Comparison of ENCODE assay signal across 8 cellular contexts in the genomic region with DNA sequence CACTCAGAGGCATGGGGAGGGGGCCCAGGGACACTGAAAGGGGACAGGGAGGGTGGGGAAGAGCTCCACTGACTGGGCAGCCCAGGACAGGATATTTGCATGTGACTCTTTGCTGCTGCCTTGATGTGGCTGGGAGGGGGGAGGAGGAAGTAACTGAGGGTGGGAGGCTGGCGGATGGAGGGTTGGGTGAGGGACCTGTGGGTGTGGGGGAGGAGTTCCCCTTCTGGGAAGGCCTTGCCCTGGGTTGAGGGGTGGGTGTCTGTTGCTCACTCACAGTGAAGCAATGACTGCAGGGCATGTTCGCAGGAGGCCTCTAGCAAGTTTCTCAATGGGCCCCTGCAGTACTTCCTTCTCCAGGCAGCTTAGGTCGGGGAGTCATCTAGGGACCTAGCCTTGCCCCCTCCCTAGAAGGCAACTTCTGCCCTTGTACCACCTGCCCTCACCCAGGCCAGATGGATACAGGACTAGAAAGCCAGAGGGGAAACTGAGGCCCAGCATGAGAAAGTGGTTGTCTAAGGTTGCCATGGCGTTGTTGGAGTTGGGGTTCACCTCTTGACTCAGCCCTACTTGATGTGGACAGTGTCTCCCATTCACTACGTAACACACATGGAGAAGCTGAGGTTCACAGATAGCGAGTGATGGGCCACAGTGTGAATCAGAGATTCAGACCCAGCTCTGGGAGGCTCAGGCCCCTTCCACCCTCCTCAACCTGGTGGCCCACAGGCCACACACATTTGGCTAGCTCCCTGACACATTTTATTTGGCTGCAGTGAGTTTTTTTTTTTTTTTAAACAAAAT. TPM values are rescaled to one million over a fixed set of nuclear protein-coding genes. Genes with fewer than 3 reads are reported as not detected.
DNase-seq lines count a peak whose midpoint lies in the region; ATAC-seq and TF ChIP-seq lines count a peak whose summit lies in the region.

No MANE protein-coding gene starts in this region.

- TF ChIP-seq POLR2A in Peyer's patch (IDR thresholded peaks at IDR 0.05), result no peak

- no peak for TF ChIP-seq CTCF in CD4-positive, alpha-beta T cell (IDR thresholded peaks at IDR 0.05)
- no peak for TF ChIP-seq CTCF in Peyer's patch (IDR thresholded peaks at IDR 0.05)

- peaks cover 11% of the 10 kb centered on the region for H3K79me1 ChIP-seq in mesendoderm (ENCODE audit: low read length)

- no peak overlapping the region for H3K18ac ChIP-seq in mesendoderm (ENCODE audit: low read length)

- DNase-seq in CD4-positive, alpha-beta T cell, result peak in 9 of 10 experiments; percentile 73 to 89 (median 81)
- DNase-seq in Peyer's patch (peak; percentile 55 to 93 (median 91)), mesendoderm (no peak), NCI-H82 treated with DMSO at 0.1 percent for 48 hours (lab: John Stamatoyannopoulos, UW; ENCODE audit: unreplicated experiment) (no peak)
- peak; percentile 79 for DNase-seq in activated T-helper 2 cell treated with anti-CD3 and anti-CD28 coated beads, Interferon-gamma antibody, Interleukin-2, Interleukin-4, amounts not matched to agents 10 μg/mL and 5 μg/mL and 100 μg/mL, durations not matched to agents 14 hours and 24 hours and 36 hours (ENCODE audit: low spot score)
- peak; percentile 77 to 95 for DNase-seq in stimulated activated CD8-positive, alpha-beta memory T cell treated with anti-CD3 and anti-CD28 coated beads, Interleukin-7, amount 100 ng/mL, for 48 hours (ENCODE audit: extremely low read depth in 1 of 2, low read depth in 1 of 2)

- H2BK120ac ChIP-seq in mesendoderm (ENCODE audit: low read depth, low read length), result no peak overlapping the region

- peaks cover 0 to 69% (median 46%) of the 10 kb centered on the region in 4 donors for H3K4me1 ChIP-seq in Peyer's patch
- H3K4me1 ChIP-seq in mesendoderm (ENCODE audit: control insufficient read depth, low read depth, low read length), result peaks cover 6% of the 10 kb centered on the region

- H3K4me3 ChIP-seq in Peyer's patch, result peak overlapping the region in 3 of 4 donors; percentile 9 to 92 (median 74)
- no peak overlapping the region for H3K4me3 ChIP-seq in mesendoderm (ENCODE audit: low read length)

- H4K8ac ChIP-seq in mesendoderm (ENCODE audit: low read depth, low read length), result no peak overlapping the region

- peaks cover 70% of the 10 kb centered on the region for H3K36me3 Mint-ChIP-seq in CD4-positive, alpha-beta T cell (ENCODE audit: low read depth)
- H3K36me3 Mint-ChIP-seq in activated T-helper 2 cell treated with anti-CD3 and anti-CD28 coated beads, Interferon-gamma antibody, Interleukin-2, Interleukin-4, amounts not matched to agents 10 μg/mL and 5 μg/mL and 100 μg/mL, durations not matched to agents 14 hours and 24 hours and 36 hours (ENCODE audit: low read depth), result peaks cover 65% of the 10 kb centered on the region

- H3K23ac ChIP-seq in mesendoderm (ENCODE audit: low read length), result no peak overlapping the region

- H3K9ac ChIP-seq in mesendoderm (ENCODE audit: low read length), result no peak overlapping the region

- peak overlapping the region; percentile 95 for H3K4me3 Mint-ChIP-seq in CD4-positive, alpha-beta T cell
- peak overlapping the region; percentile 91 for H3K4me3 Mint-ChIP-seq in activated T-helper 2 cell treated with anti-CD3 and anti-CD28 coated beads, Interferon-gamma antibody, Interleukin-2, Interleukin-4, amounts not matched to agents 10 μg/mL and 5 μg/mL and 100 μg/mL, durations not matched to agents 14 hours and 24 hours and 36 hours (ENCODE audit: low read depth)

- CTCF ChIA-PET in CD4-positive, alpha-beta T cell (lab: Charles Lee), result interaction anchor here (1.0 to 9.3 kb wide), 7 partner anchors 16 to 40 kb away, joined by 3 to 82 read pairs (median 5); no protein-coding TSS in a partner anchor

- WGBS in mesendoderm (ENCODE audit: extremely low coverage, insufficient coverage, low lambda C conversion rate), result no CpG with 5 or more reads among the region's 6 CpGs

- no peaks in the 10 kb centered on the region for H3K9me3 ChIP-seq in CD4-positive, alpha-beta T cell (ENCODE audit: control insufficient read depth, low read length)
- H3K9me3 ChIP-seq in Peyer's patch, result no peaks in the 10 kb centered on the region

- peak overlapping the region; percentile 92 for H3K27ac ChIP-seq in CD4-positive, alpha-beta T cell (ENCODE audit: low read depth, low read length)
- H3K27ac ChIP-seq in Peyer's patch (peak overlapping the region; percentile 50 to 98 (median 94)), mesendoderm (ENCODE audit: low read depth, low read length) (no peak overlapping the region)

- peaks cover 70% of the 10 kb centered on the region for H3K4me1 Mint-ChIP-seq in CD4-positive, alpha-beta T cell (ENCODE audit: low read depth)
- H3K4me1 Mint-ChIP-seq in activated T-helper 2 cell treated with anti-CD3 and anti-CD28 coated beads, Interferon-gamma antibody, Interleukin-2, Interleukin-4, amounts not matched to agents 10 μg/mL and 5 μg/mL and 100 μg/mL, durations not matched to agents 14 hours and 24 hours and 36 hours (ENCODE audit: low read depth), result peaks cover 61% of the 10 kb centered on the region

- POLR2A ChIA-PET in CD4-positive, alpha-beta T cell (lab: Charles Lee), result interaction anchor here (0.8 to 12.6 kb wide), 7 partner anchors 14 to 78 kb away, joined by 3 to 661 read pairs (median 10); a partner anchor contains a TSS

- H3K27me3 ChIP-seq in CD4-positive, alpha-beta T cell (ENCODE audit: control insufficient read depth, insufficient read depth, low read length), result no peaks in the 10 kb centered on the region
- no peaks in the 10 kb centered on the region for H3K27me3 ChIP-seq in Peyer's patch
- H3K27me3 ChIP-seq in mesendoderm (ENCODE audit: insufficient read depth, low read length, poor library complexity), result no peaks in the 10 kb centered on the region

- H3K4me2 ChIP-seq in mesendoderm (ENCODE audit: low read length), result no peak overlapping the region

- peak overlapping the region; percentile 5 for H3K56ac ChIP-seq in mesendoderm (ENCODE audit: low read length)

- H3K27ac Mint-ChIP-seq in CD4-positive, alpha-beta T cell, result peak overlapping the region; percentile 96
- peak overlapping the region; percentile 95 for H3K27ac Mint-ChIP-seq in activated T-helper 2 cell treated with anti-CD3 and anti-CD28 coated beads, Interferon-gamma antibody, Interleukin-2, Interleukin-4, amounts not matched to agents 10 μg/mL and 5 μg/mL and 100 μg/mL, durations not matched to agents 14 hours and 24 hours and 36 hours

- H3K27me3 Mint-ChIP-seq in CD4-positive, alpha-beta T cell, result no peaks in the 10 kb centered on the region
- H3K27me3 Mint-ChIP-seq in activated T-helper 2 cell treated with anti-CD3 and anti-CD28 coated beads, Interferon-gamma antibody, Interleukin-2, Interleukin-4, amounts not matched to agents 10 μg/mL and 5 μg/mL and 100 μg/mL, durations not matched to agents 14 hours and 24 hours and 36 hours (ENCODE audit: low read depth), result no peaks in the 10 kb centered on the region

- intact Hi-C loops in CD4-positive, alpha-beta T cell (cut with DNase I, micrococcal nuclease), result loop anchor here (1.0 to 2.0 kb wide), 2 partner anchors 15 to 39 kb away; no protein-coding TSS in a partner anchor
- intact Hi-C loops in activated T-helper 2 cell treated with anti-CD3 and anti-CD28 coated beads, Interferon-gamma antibody, Interleukin-2, Interleukin-4, amounts not matched to agents 10 μg/mL and 5 μg/mL and 100 μg/mL, durations not matched to agents 14 hours and 24 hours and 36 hours (cut with micrococcal nuclease), result loop anchor here (1.0 to 5.0 kb wide), 4 partner anchors 17 to 78 kb away; a partner anchor contains a TSS

- no peak overlapping the region for H4K5ac ChIP-seq in mesendoderm (ENCODE audit: low read length)

- H3K9me3 Mint-ChIP-seq in CD4-positive, alpha-beta T cell, result no peaks in the 10 kb centered on the region
- H3K9me3 Mint-ChIP-seq in activated T-helper 2 cell treated with anti-CD3 and anti-CD28 coated beads, Interferon-gamma antibody, Interleukin-2, Interleukin-4, amounts not matched to agents 10 μg/mL and 5 μg/mL and 100 μg/mL, durations not matched to agents 14 hours and 24 hours and 36 hours, result no peaks in the 10 kb centered on the region

- no peak overlapping the region for H3K4ac ChIP-seq in mesendoderm (ENCODE audit: low read depth, low read length)

- peaks cover 5% of the 10 kb centered on the region for H3K79me2 ChIP-seq in mesendoderm (ENCODE audit: control insufficient read depth, insufficient read depth, low read length)

- no peak overlapping the region for H2BK15ac ChIP-seq in mesendoderm (replicated peaks; ENCODE audit: low read depth)

- no peak overlapping the region for H2BK5ac ChIP-seq in mesendoderm (ENCODE audit: low read length)

- H3K36me3 ChIP-seq in Peyer's patch (peaks cover 0 to 42% (median 0%) of the 10 kb centered on the region in 3 donors), mesendoderm (ENCODE audit: control insufficient read depth, insufficient read depth, low read length) (no peaks in the 10 kb centered on the region)

- H2AK5ac ChIP-seq in mesendoderm (ENCODE audit: low read length), result no peak overlapping the region

- ATAC-seq in CD4-positive, alpha-beta T cell (ENCODE audit: poor library complexity), result peak; percentile 31
- no peak for ATAC-seq in GM19328 (IDR thresholded peaks at IDR 0.05; ENCODE audit: unreplicated experiment)
- ATAC-seq in HG03469 (IDR thresholded peaks at IDR 0.05; ENCODE audit: unreplicated experiment), result no peak

RNA-seq across cellular contexts. Expression of a gene that starts 3.0 kb away (rescaled TPM):
- total RNA-seq in CD4-positive, alpha-beta T cell, result 100 to 1,000 TPM; 186 to 192 TPM
- 100 to 1,000 TPM in 1 of 4 donors, 10 to 100 TPM in 3; 36.2 to 140 (median 40.7) TPM for total RNA-seq in Peyer's patch
- 131 and 134 TPM in 2 replicates for total RNA-seq in activated T-helper 2 cell treated with anti-CD3 and anti-CD28 coated beads, Interferon-gamma antibody, Interleukin-2, Interleukin-4, amounts not matched to agents 10 μg/mL and 5 μg/mL and 100 μg/mL, durations not matched to agents 14 hours and 24 hours and 36 hours
- 20.9 TPM for polyA plus RNA-seq in mesendoderm (2013, experiment 1 of 2)
- 21.1 TPM for polyA plus RNA-seq in mesendoderm (2013, experiment 2 of 2)

RNA-seq across cellular contexts. Expression of a gene that starts 17.2 kb away (rescaled TPM):
- 10 to 100 TPM; 23.3 to 23.5 TPM for total RNA-seq in CD4-positive, alpha-beta T cell
- total RNA-seq in Peyer's patch, result 1 to 10 TPM in 2 of 4 donors, under 1 TPM in 1, not detected in 1; 0.70 to 2.2 (median 1.9) TPM
- total RNA-seq in activated T-helper 2 cell treated with anti-CD3 and anti-CD28 coated beads, Interferon-gamma antibody, Interleukin-2, Interleukin-4, amounts not matched to agents 10 μg/mL and 5 μg/mL and 100 μg/mL, durations not matched to agents 14 hours and 24 hours and 36 hours, result 12.1 and 13.0 TPM in 2 replicates
- polyA plus RNA-seq in mesendoderm (2013, experiment 1 of 2), result 2.6 TPM
- polyA plus RNA-seq in mesendoderm (2013, experiment 2 of 2), result 2.9 TPM

RNA-seq across cellular contexts. Expression of a gene that starts 20.1 kb away (rescaled TPM):
- total RNA-seq in CD4-positive, alpha-beta T cell, result under 1 TPM; 0.20 to 0.60 TPM
- 10 to 100 TPM in 1 of 4 donors, 1 to 10 TPM in 3; 1.7 to 22.2 (median 7.8) TPM for total RNA-seq in Peyer's patch
- 3.5 and 5.8 TPM in 2 replicates for total RNA-seq in activated T-helper 2 cell treated with anti-CD3 and anti-CD28 coated beads, Interferon-gamma antibody, Interleukin-2, Interleukin-4, amounts not matched to agents 10 μg/mL and 5 μg/mL and 100 μg/mL, durations not matched to agents 14 hours and 24 hours and 36 hours
- polyA plus RNA-seq in mesendoderm (2013, experiment 1 of 2), result 0.24 TPM
- polyA plus RNA-seq in mesendoderm (2013, experiment 2 of 2), result 0.25 TPM

RNA-seq across cellular contexts. Expression of a gene that starts 29.0 kb away (rescaled TPM):
- not detected for total RNA-seq in CD4-positive, alpha-beta T cell
- not detected for total RNA-seq in Peyer's patch
- total RNA-seq in activated T-helper 2 cell treated with anti-CD3 and anti-CD28 coated beads, Interferon-gamma antibody, Interleukin-2, Interleukin-4, amounts not matched to agents 10 μg/mL and 5 μg/mL and 100 μg/mL, durations not matched to agents 14 hours and 24 hours and 36 hours, result not detected in 2 replicates
- not detected for polyA plus RNA-seq in mesendoderm (2013, experiment 1 of 2)
- polyA plus RNA-seq in mesendoderm (2013, experiment 2 of 2), result not detected

RNA-seq across cellular contexts. Expression of a gene that starts 44.0 kb away (rescaled TPM):
- 1 to 10 TPM; 1.8 to 2.5 TPM for total RNA-seq in CD4-positive, alpha-beta T cell
- 10 to 100 TPM; 14.2 to 77.6 (median 23.1) TPM for total RNA-seq in Peyer's patch
- 28.7 and 32.9 TPM in 2 replicates for total RNA-seq in activated T-helper 2 cell treated with anti-CD3 and anti-CD28 coated beads, Interferon-gamma antibody, Interleukin-2, Interleukin-4, amounts not matched to agents 10 μg/mL and 5 μg/mL and 100 μg/mL, durations not matched to agents 14 hours and 24 hours and 36 hours
- 305 TPM for polyA plus RNA-seq in mesendoderm (2013, experiment 1 of 2)
- 309 TPM for polyA plus RNA-seq in mesendoderm (2013, experiment 2 of 2)

Comparison
In these comparisons a context has a peak if more than half of its experiments do, and no peak if none do; other contexts are left out.
1. DNase-seq: peak in CD4-positive, alpha-beta T cell (9 of 10), Peyer's patch (3 of 3), activated T-helper 2 cell treated with anti-CD3 and anti-CD28 coated beads, Interferon-gamma antibody, Interleukin-2, Interleukin-4, amounts not matched to agents 10 μg/mL and 5 μg/mL and 100 μg/mL, durations not matched to agents 14 hours and 24 hours and 36 hours (single experiment) and stimulated activated CD8-positive, alpha-beta memory T cell treated with anti-CD3 and anti-CD28 coated beads, Interleukin-7, amount 100 ng/mL, for 48 hours (2 of 2); none in mesendoderm (single experiment) and NCI-H82 treated with DMSO at 0.1 percent for 48 hours (single experiment).